In the genomic region with DNA sequence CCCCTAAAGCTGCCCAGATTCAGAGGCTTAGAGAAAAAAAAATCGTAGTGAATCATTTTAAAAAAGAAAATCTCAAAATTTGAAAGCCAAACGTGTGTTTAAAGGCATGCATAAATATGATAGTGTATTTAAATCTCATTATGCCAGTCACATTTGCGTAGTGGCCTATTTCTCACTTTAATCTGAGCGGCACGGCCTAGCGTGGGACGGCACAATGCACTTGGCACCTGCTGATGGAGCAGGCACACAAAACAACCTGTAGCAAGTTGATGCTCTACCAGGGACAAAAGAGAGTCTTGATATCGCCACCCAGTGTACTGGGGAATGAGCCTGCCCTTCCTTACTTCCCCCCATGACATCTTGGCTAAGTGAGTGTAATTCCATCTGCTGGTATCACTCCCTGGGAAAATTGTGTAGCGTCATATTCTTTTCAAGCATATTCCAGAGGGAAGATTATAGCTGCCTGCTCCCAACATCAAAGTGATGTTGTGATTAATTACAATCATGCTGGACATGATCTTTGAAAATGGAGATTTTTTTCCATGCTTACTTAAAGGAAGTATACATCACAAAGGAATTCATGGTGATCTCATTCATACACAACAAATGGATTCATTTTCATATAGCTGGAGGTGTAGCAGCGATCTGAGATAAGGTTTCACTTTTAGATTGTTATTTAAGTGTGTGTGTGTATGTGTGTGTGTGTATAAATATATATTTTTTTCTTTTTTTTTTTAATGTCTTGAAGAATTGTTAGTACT, we compare ENCODE assay signal across 1 cellular context.
TF ChIP-seq lines count a peak whose summit lies in the region.

No MANE protein-coding gene starts in this region.

TF ChIP-seq in WTC11, 78 proteins besides CTCF, POLR2A, EP300 and RAD21 (continued from another document):
- TF ChIP-seq, protein P1, sequence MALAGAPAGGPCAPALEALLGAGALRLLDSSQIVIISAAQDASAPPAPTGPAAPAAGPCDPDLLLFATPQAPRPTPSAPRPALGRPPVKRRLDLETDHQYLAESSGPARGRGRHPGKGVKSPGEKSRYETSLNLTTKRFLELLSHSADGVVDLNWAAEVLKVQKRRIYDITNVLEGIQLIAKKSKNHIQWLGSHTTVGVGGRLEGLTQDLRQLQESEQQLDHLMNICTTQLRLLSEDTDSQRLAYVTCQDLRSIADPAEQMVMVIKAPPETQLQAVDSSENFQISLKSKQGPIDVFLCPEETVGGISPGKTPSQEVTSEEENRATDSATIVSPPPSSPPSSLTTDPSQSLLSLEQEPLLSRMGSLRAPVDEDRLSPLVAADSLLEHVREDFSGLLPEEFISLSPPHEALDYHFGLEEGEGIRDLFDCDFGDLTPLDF (CRISPR knock-in tag; IDR thresholded peaks at IDR 0.05): no peak
- TF ChIP-seq RORB (CRISPR knock-in tag; IDR thresholded peaks at IDR 0.05) (no peak), ZNF317 (CRISPR knock-in tag; IDR thresholded peaks at IDR 0.05; ENCODE audit: borderline replicate concordance, low read depth) (no peak), FOXJ3 (CRISPR knock-in tag; IDR thresholded peaks at IDR 0.05; ENCODE audit: borderline replicate concordance) (no peak), NFE2L1 (CRISPR knock-in tag; IDR thresholded peaks at IDR 0.05) (no peak), NR3C1 (CRISPR knock-in tag; conservative IDR thresholded peaks at IDR 0.05; ENCODE audit: low read depth) (no peak)
- TF ChIP-seq, protein P2, sequence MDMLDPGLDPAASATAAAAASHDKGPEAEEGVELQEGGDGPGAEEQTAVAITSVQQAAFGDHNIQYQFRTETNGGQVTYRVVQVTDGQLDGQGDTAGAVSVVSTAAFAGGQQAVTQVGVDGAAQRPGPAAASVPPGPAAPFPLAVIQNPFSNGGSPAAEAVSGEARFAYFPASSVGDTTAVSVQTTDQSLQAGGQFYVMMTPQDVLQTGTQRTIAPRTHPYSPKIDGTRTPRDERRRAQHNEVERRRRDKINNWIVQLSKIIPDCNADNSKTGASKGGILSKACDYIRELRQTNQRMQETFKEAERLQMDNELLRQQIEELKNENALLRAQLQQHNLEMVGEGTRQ (CRISPR knock-in tag; IDR thresholded peaks at IDR 0.05): no peak
TF ChIP-seq in WTC11: peak in this region for 0.
